In the genomic region with DNA sequence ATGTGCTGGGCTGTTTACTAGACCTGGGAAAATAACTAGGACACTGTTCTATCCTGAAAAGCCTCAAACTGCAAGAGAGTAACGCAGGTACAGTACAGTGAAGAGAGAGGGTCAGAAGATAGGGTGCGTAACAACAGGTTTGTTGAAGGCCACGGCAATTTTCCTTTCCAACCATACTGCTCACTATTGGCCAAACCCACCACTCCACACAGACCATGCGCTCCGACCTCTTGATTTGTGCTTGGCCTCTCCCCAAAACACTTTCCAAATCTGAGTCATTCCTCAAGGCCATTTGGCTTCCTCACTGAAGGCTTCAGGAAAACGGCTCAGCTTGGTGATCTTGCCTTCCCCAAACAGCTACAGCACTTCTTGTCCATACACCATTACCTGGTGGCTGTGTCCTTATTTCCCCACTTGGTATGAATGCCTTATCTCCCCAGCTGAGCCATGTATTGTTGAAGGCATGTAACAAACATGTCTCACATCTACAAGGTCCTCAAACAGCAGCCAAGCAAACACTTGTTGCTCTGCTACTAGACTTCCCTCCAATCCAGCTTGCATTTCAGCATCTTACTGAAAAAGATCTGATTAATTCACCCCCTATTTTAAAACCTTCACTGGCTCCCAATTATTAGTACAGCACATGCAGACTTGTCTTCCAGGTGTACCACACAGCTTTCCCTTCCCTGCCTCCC, we compare ENCODE assay signal across 16 cellular contexts. TPM values are rescaled to one million over a fixed set of nuclear protein-coding genes. Genes with fewer than 3 reads are reported as not detected.
A peak's percentile ranks its signal among the peaks of the same experiment; 100 is the strongest.
DNase-seq lines count a peak whose midpoint lies in the region; ATAC-seq and TF ChIP-seq lines count a peak whose summit lies in the region.
"Had no signal": no experiment of that assay in that cellular context is flagged by ENCODE, and none has a peak within 500 bp of the region (broad histone marks: within the 10 kb centered on the region; RNA-seq: fewer than 3 reads in every experiment).

No MANE protein-coding gene starts in this region.

- H3K4me3 Mint-ChIP-seq in Caco-2 (ENCODE audit: unreplicated experiment) (no peak overlapping the region), progenitor cell of endocrine pancreas (ENCODE audit: low read depth) (no peak overlapping the region)
- H3K4me3 Mint-ChIP-seq: activated CD4-positive, alpha-beta T cell treated with anti-CD3 and anti-CD28 coated beads, Interleukin-2, amount 10 ng/mL, durations not matched to agents 7 days and 5 days; stimulated activated naive B cell treated with anti-CD40 and anti-IgM and Interleukin-4, amounts not matched to agents 10 μg/mL and 1 μg/mL and 100 μg/mL, for 72 hours; T-helper 2 cell treated with Interferon-gamma antibody and Interleukin-4, amounts not matched to agents 5 μg/mL and 100 μg/mL, for 36 hours had no signal

- intact Hi-C loops in Caco-2 (cut with micrococcal nuclease; ENCODE audit: unreplicated experiment) = no loop called here

- H3K4me1 ChIP-seq in Caco-2 = no peaks in the 10 kb centered on the region

- no peaks in the 10 kb centered on the region for H3K9me3 Mint-ChIP-seq in Caco-2 (ENCODE audit: unreplicated experiment)
- no peaks in the 10 kb centered on the region for H3K9me3 Mint-ChIP-seq in progenitor cell of endocrine pancreas (ENCODE audit: low read depth)
- H3K9me3 Mint-ChIP-seq: activated CD4-positive, alpha-beta T cell treated with anti-CD3 and anti-CD28 coated beads, Interleukin-2, amount 10 ng/mL, durations not matched to agents 7 days and 5 days; stimulated activated naive B cell treated with anti-CD40 and anti-IgM and Interleukin-4, amounts not matched to agents 10 μg/mL and 1 μg/mL and 100 μg/mL, for 72 hours; T-helper 2 cell treated with Interferon-gamma antibody and Interleukin-4, amounts not matched to agents 5 μg/mL and 100 μg/mL, for 36 hours had no signal

- H3K27me3 ChIP-seq in Caco-2 (replicated peaks; ENCODE audit: control insufficient read depth, insufficient read depth, low read length) = no peaks in the 10 kb centered on the region

- H3K27me3 Mint-ChIP-seq in Caco-2 (ENCODE audit: insufficient read depth, unreplicated experiment) (no peaks in the 10 kb centered on the region), progenitor cell of endocrine pancreas (no peaks in the 10 kb centered on the region)
- H3K27me3 Mint-ChIP-seq: activated CD4-positive, alpha-beta T cell treated with anti-CD3 and anti-CD28 coated beads, Interleukin-2, amount 10 ng/mL, durations not matched to agents 7 days and 5 days; stimulated activated naive B cell treated with anti-CD40 and anti-IgM and Interleukin-4, amounts not matched to agents 10 μg/mL and 1 μg/mL and 100 μg/mL, for 72 hours had no signal

- no peaks in the 10 kb centered on the region for H3K9me3 ChIP-seq in Caco-2

- H3K27ac Mint-ChIP-seq in Caco-2 (ENCODE audit: unreplicated experiment) (peak overlapping the region; percentile 84), progenitor cell of endocrine pancreas (peak overlapping the region; percentile 7)
- H3K27ac Mint-ChIP-seq: activated CD4-positive, alpha-beta T cell treated with anti-CD3 and anti-CD28 coated beads, Interleukin-2, amount 10 ng/mL, durations not matched to agents 7 days and 5 days; stimulated activated naive B cell treated with anti-CD40 and anti-IgM and Interleukin-4, amounts not matched to agents 10 μg/mL and 1 μg/mL and 100 μg/mL, for 72 hours; T-helper 2 cell treated with Interferon-gamma antibody and Interleukin-4, amounts not matched to agents 5 μg/mL and 100 μg/mL, for 36 hours had no signal

- no peak for TF ChIP-seq CTCF in Caco-2 (IDR thresholded peaks at IDR 0.05; ENCODE audit: insufficient read depth in 1 of 2, low read depth in 1 of 2, low read length in 1 of 2, severe bottlenecking in 1 of 2, unreplicated experiment in 1 of 2)
- TF ChIP-seq CTCF in progenitor cell of endocrine pancreas (IDR thresholded peaks at IDR 0.05; ENCODE audit: unreplicated experiment) = no peak
- no peak for TF ChIP-seq CTCF in GM13977 (IDR thresholded peaks at IDR 0.05; ENCODE audit: extremely low read depth, insufficient read depth, missing control alignments)

- no peak overlapping the region for H3K4me3 ChIP-seq in Caco-2 (ENCODE audit: low read depth, low read length)

- H3K36me3 ChIP-seq in Caco-2 (ENCODE audit: control insufficient read depth, insufficient read depth, low read length) = 0 out of 2 replicates have a peak, but pooled peaks cover 2% of the 10 kb centered on the region

- ATAC-seq in HG03095 (IDR thresholded peaks at IDR 0.05; ENCODE audit: unreplicated experiment) (no peak), GM19455 (IDR thresholded peaks at IDR 0.05; ENCODE audit: unreplicated experiment) (no peak)
- ATAC-seq: stimulated activated naive B cell treated with anti-CD40 and anti-IgM and Interleukin-4, amounts not matched to agents 10 μg/mL and 1 μg/mL and 100 μg/mL, for 72 hours had no signal

- CTCF ChIA-PET in Caco-2 (lab: Charles Lee) = no interaction called here

- peaks cover 28% of the 10 kb centered on the region for H3K4me1 Mint-ChIP-seq in Caco-2 (ENCODE audit: low read depth, unreplicated experiment)
- peaks cover 25% of the 10 kb centered on the region for H3K4me1 Mint-ChIP-seq in progenitor cell of endocrine pancreas (ENCODE audit: low read depth)

- no peak for DNase-seq in Caco-2
- peak; percentile 6 for DNase-seq in RPMI7951 (ENCODE audit: low read depth)
- peak; percentile 64 for DNase-seq in fibroblast of peridontal ligament (ENCODE audit: extremely low read depth)
- DNase-seq in progenitor cell of endocrine pancreas (ENCODE audit: low spot score, unreplicated experiment) = no peak
- DNase-seq in GM13977 (ENCODE audit: low spot score) = no peak
- no peak for DNase-seq in NCI-H128 (lab: John Stamatoyannopoulos, UW; ENCODE audit: unreplicated experiment)
- DNase-seq: activated CD4-positive, alpha-beta T cell treated with anti-CD3 and anti-CD28 coated beads, Interleukin-2, amount 10 ng/mL, durations not matched to agents 7 days and 5 days; central memory CD4-positive, alpha-beta T cell; H7; NCI-H1930; NCI-H748 treated with DMSO at 0.1 percent for 48 hours; stimulated activated CD4-positive, alpha-beta T cell treated with anti-CD3 and anti-CD28 coated beads, Interleukin-4, amount 100 ng/mL, for 24 hours; stimulated activated naive B cell treated with anti-CD40 and anti-IgM and Interleukin-4, amounts not matched to agents 10 μg/mL and 1 μg/mL and 100 μg/mL, for 72 hours had no signal

- no TSS peak for BruUV-seq in Caco-2 (replicated peaks; lab: Mats Ljungman, UMichigan)

- in situ Hi-C loops in GM13977 (cut with MboI; ENCODE audit: low pct_unique_long_range_greater_than_20kb, low sequenced_read_pairs, unreplicated experiment) = no loop called here

- peaks cover 17% of the 10 kb centered on the region for H3K36me3 Mint-ChIP-seq in Caco-2 (ENCODE audit: insufficient read depth, unreplicated experiment)
- peaks cover 2% of the 10 kb centered on the region for H3K36me3 Mint-ChIP-seq in progenitor cell of endocrine pancreas (ENCODE audit: insufficient read depth)

- POLR2A ChIA-PET in Caco-2 (lab: Charles Lee) = no interaction called here

RNA-seq across cellular contexts. Expression of gene TCF20, which starts 40.9 kb away (rescaled TPM):
- total RNA-seq in Caco-2 (2022) (81.7 and 82.7 TPM in 2 replicates), progenitor cell of endocrine pancreas (66.1 and 68.5 TPM in 2 replicates)
- total RNA-seq in RPMI7951 (2014; rRNA removed; shearing (Covaris generic)) = 12.5 and 13.9 TPM in 2 replicates

Comparison
In these comparisons a context has a peak if more than half of its experiments do, and no peak if none do; other contexts are left out.
1. DNase-seq: peak in RPMI7951 (single experiment) and fibroblast of peridontal ligament (single experiment); none in Caco-2 (0 of 2), progenitor cell of endocrine pancreas (single experiment), GM13977 (single experiment) and NCI-H128 (single experiment).